ENCODE assay signal across 18 cellular contexts in genomic region chr9:36808246-36808645, GRCh38.
DNase-seq lines count a peak whose midpoint lies in the region; ATAC-seq and TF ChIP-seq lines count a peak whose summit lies in the region.
"Had no signal": no experiment of that assay in that cellular context is flagged by ENCODE, and none has a peak within 500 bp of the region (broad histone marks: within the 10 kb centered on the region; RNA-seq: fewer than 3 reads in every experiment).

No MANE protein-coding gene starts in this region.

- peaks cover 28% of the 10 kb centered on the region for H3K27me3 ChIP-seq in Panc1 (ENCODE audit: control insufficient read depth, insufficient read depth, low read length)

- no peaks in the 10 kb centered on the region for H3K36me3 Mint-ChIP-seq in activated naive CD4-positive, alpha-beta T cell treated with anti-CD3 and anti-CD28 coated beads, Interleukin-2, amount 10 ng/mL, durations not matched to agents 7 days and 5 days
- H3K36me3 Mint-ChIP-seq in activated naive CD4-positive, alpha-beta T cell treated with anti-CD3 and anti-CD28 coated beads, Interleukin-2, amount 50 U/mL, for 72 hours: no peaks in the 10 kb centered on the region
- H3K36me3 Mint-ChIP-seq in T-helper 2 cell treated with Interferon-gamma antibody and Interleukin-4, amounts not matched to agents 5 μg/mL and 100 μg/mL, for 36 hours (ENCODE audit: low read depth): no peaks in the 10 kb centered on the region

- no peaks in the 10 kb centered on the region for H3K4me1 ChIP-seq in Panc1 (ENCODE audit: control insufficient read depth, insufficient read depth, low read length)
- H3K4me1 ChIP-seq: Caco-2 had no signal

- DNase-seq in activated naive CD4-positive, alpha-beta T cell treated with anti-CD3 and anti-CD28 coated beads, Interleukin-2, amount 10 ng/mL, durations not matched to agents 7 days and 5 days: no peak
- no peak for DNase-seq in activated naive CD4-positive, alpha-beta T cell treated with anti-CD3 and anti-CD28 coated beads, Interleukin-2, amount 50 U/mL, for 72 hours (ENCODE audit: low spot score in 2 of 2)
- peak; percentile 67 for DNase-seq in KBM-7
- DNase-seq in Panc1 (ENCODE audit: low read depth, low spot score): no peak
- no peak for DNase-seq in omental fat pad (ENCODE audit: low spot score)
- DNase-seq in iPS-NIHi11 (ENCODE audit: low spot score): no peak
- no peak for DNase-seq in T-helper 2 cell treated with Interferon-gamma antibody and Interleukin-4, amounts not matched to agents 5 μg/mL and 100 μg/mL, for 36 hours (ENCODE audit: low spot score)
- DNase-seq: 8988T; Caco-2; CD4-positive, alpha-beta T cell; GOT3; H7; HFFc6 had no signal

- POLR2A ChIA-PET in Panc1 (lab: Charles Lee): no interaction called here

- intact Hi-C loops in Panc1 (cut with micrococcal nuclease; ENCODE audit: unreplicated experiment): no loop called here

- no peak overlapping the region for H3K4me3 ChIP-seq in Panc1 (ENCODE audit: low read depth in 2 of 2, low read length in 2 of 2)
- H3K4me3 ChIP-seq: GM12878 had no signal

- H3K27ac ChIP-seq in Panc1 (ENCODE audit: low read length): no peak overlapping the region
- H3K27ac ChIP-seq: C4-2B, HL-60 had no signal

- CTCF ChIA-PET in activated naive CD4-positive, alpha-beta T cell treated with anti-CD3 and anti-CD28 coated beads, Interleukin-2, amount 10 ng/mL, durations not matched to agents 7 days and 5 days (lab: Charles Lee): no interaction called here
- CTCF ChIA-PET in Panc1 (lab: Charles Lee): interaction anchor here (0.5 kb wide), 1 partner anchor 17 kb away, joined by 9 read pairs; no protein-coding TSS in a partner anchor

- in situ Hi-C loops in KBM-7 (cut with MboI; ENCODE audit: low pct_unique_long_range_greater_than_20kb, low sequenced_read_pairs) (loop anchor here (25.0 kb wide), 1 partner anchor 104 kb away; no protein-coding TSS in a partner anchor), Panc1 (cut with HindIII; ENCODE audit: low pct_unique_long_range_greater_than_20kb, low sequenced_read_pairs) (no loop called here)

- peak overlapping the region; percentile 21 for H3K27ac Mint-ChIP-seq in activated naive CD4-positive, alpha-beta T cell treated with anti-CD3 and anti-CD28 coated beads, Interleukin-2, amount 10 ng/mL, durations not matched to agents 7 days and 5 days
- no peak overlapping the region for H3K27ac Mint-ChIP-seq in activated naive CD4-positive, alpha-beta T cell treated with anti-CD3 and anti-CD28 coated beads, Interleukin-2, amount 50 U/mL, for 72 hours
- H3K27ac Mint-ChIP-seq in T-helper 2 cell treated with Interferon-gamma antibody and Interleukin-4, amounts not matched to agents 5 μg/mL and 100 μg/mL, for 36 hours: no peak overlapping the region
- H3K27ac Mint-ChIP-seq: CD4-positive, alpha-beta T cell; HFFc6 had no signal

- H3K4me3 Mint-ChIP-seq in activated naive CD4-positive, alpha-beta T cell treated with anti-CD3 and anti-CD28 coated beads, Interleukin-2, amount 10 ng/mL, durations not matched to agents 7 days and 5 days: no peak overlapping the region
- H3K4me3 Mint-ChIP-seq in T-helper 2 cell treated with Interferon-gamma antibody and Interleukin-4, amounts not matched to agents 5 μg/mL and 100 μg/mL, for 36 hours: no peak overlapping the region
- H3K4me3 Mint-ChIP-seq: CD4-positive, alpha-beta T cell; HFFc6 had no signal

- BruUV-seq in Panc1 (replicated peaks; lab: Mats Ljungman, UMichigan): no TSS peak

- no peak for ATAC-seq in activated naive CD4-positive, alpha-beta T cell treated with anti-CD3 and anti-CD28 coated beads, Interleukin-2, amount 50 U/mL, for 72 hours
- peak; percentile 49; the same call in 1 of the 2 replicates for ATAC-seq in Panc1
- ATAC-seq in omental fat pad (ENCODE audit: low FRiP score): peak; percentile 54
- no peak for ATAC-seq in SK-N-SH treated with all-trans-retinoic acid at 6 μM for 48 hours
- ATAC-seq: GM12878, HCT116 had no signal

- no peaks in the 10 kb centered on the region for H3K36me3 ChIP-seq in Panc1 (ENCODE audit: control insufficient read depth, insufficient read depth, low read length)

- peaks cover 27% of the 10 kb centered on the region for H3K27me3 Mint-ChIP-seq in activated naive CD4-positive, alpha-beta T cell treated with anti-CD3 and anti-CD28 coated beads, Interleukin-2, amount 10 ng/mL, durations not matched to agents 7 days and 5 days
- peaks cover 14% of the 10 kb centered on the region for H3K27me3 Mint-ChIP-seq in T-helper 2 cell treated with Interferon-gamma antibody and Interleukin-4, amounts not matched to agents 5 μg/mL and 100 μg/mL, for 36 hours (ENCODE audit: low read depth)
- H3K27me3 Mint-ChIP-seq: CD4-positive, alpha-beta T cell had no signal

- H3K9me3 Mint-ChIP-seq in activated naive CD4-positive, alpha-beta T cell treated with anti-CD3 and anti-CD28 coated beads, Interleukin-2, amount 10 ng/mL, durations not matched to agents 7 days and 5 days: no peaks in the 10 kb centered on the region
- no peaks in the 10 kb centered on the region for H3K9me3 Mint-ChIP-seq in activated naive CD4-positive, alpha-beta T cell treated with anti-CD3 and anti-CD28 coated beads, Interleukin-2, amount 50 U/mL, for 72 hours
- H3K9me3 Mint-ChIP-seq in T-helper 2 cell treated with Interferon-gamma antibody and Interleukin-4, amounts not matched to agents 5 μg/mL and 100 μg/mL, for 36 hours: no peaks in the 10 kb centered on the region
- H3K9me3 Mint-ChIP-seq: CD4-positive, alpha-beta T cell; HFFc6 had no signal

- H3K4me1 Mint-ChIP-seq in activated naive CD4-positive, alpha-beta T cell treated with anti-CD3 and anti-CD28 coated beads, Interleukin-2, amount 10 ng/mL, durations not matched to agents 7 days and 5 days: no peaks in the 10 kb centered on the region
- H3K4me1 Mint-ChIP-seq in T-helper 2 cell treated with Interferon-gamma antibody and Interleukin-4, amounts not matched to agents 5 μg/mL and 100 μg/mL, for 36 hours (ENCODE audit: low read depth): no peaks in the 10 kb centered on the region

- no peak for TF ChIP-seq CTCF in Panc1 (IDR thresholded peaks at IDR 0.05)
- TF ChIP-seq CTCF in omental fat pad (IDR thresholded peaks at IDR 0.05): no peak

- no peaks in the 10 kb centered on the region for H3K9me3 ChIP-seq in Panc1 (ENCODE audit: control insufficient read depth, insufficient read depth, low read depth, low read length)
- H3K9me3 ChIP-seq: Caco-2 had no signal

TF ChIP-seq in SK-N-SH treated with all-trans-retinoic acid at 6 μM for 48 hours, 23 proteins besides CTCF, POLR2A, EP300 and RAD21:
- TF ChIP-seq TCF4 (CRISPR knock-in tag; IDR thresholded peaks at IDR 0.05; ENCODE audit: borderline replicate concordance) (no peak), ZNF565 (CRISPR knock-in tag; conservative IDR thresholded peaks at IDR 0.05; ENCODE audit: low read depth) (no peak), ARNTL (CRISPR knock-in tag; IDR thresholded peaks at IDR 0.05; ENCODE audit: borderline replicate concordance, low read depth) (no peak), ZNF8 (CRISPR knock-in tag; IDR thresholded peaks at IDR 0.05) (no peak), GLIS3 (CRISPR knock-in tag; IDR thresholded peaks at IDR 0.05) (no peak), SNAI2 (CRISPR knock-in tag; IDR thresholded peaks at IDR 0.05) (no peak), CSDC2 (CRISPR knock-in tag; IDR thresholded peaks at IDR 0.05) (no peak), PATZ1 (CRISPR knock-in tag; IDR thresholded peaks at IDR 0.05; ENCODE audit: borderline replicate concordance) (no peak), BACH2 (CRISPR knock-in tag; IDR thresholded peaks at IDR 0.05; ENCODE audit: borderline replicate concordance) (no peak), ZNF70 (CRISPR knock-in tag; IDR thresholded peaks at IDR 0.05) (no peak), CSRNP3 (CRISPR knock-in tag; IDR thresholded peaks at IDR 0.05) (no peak), PPARA (CRISPR knock-in tag; IDR thresholded peaks at IDR 0.05; ENCODE audit: borderline replicate concordance) (no peak)

Comparison
In these comparisons a context has a peak if more than half of its experiments do, and no peak if none do; other contexts are left out.
1. ATAC-seq: peak in Panc1 (single experiment) and omental fat pad (single experiment); none in activated naive CD4-positive, alpha-beta T cell treated with anti-CD3 and anti-CD28 coated beads, Interleukin-2, amount 50 U/mL, for 72 hours (0 of 2) and SK-N-SH treated with all-trans-retinoic acid at 6 μM for 48 hours (single experiment).